ENCODE assay signal across 8 cellular contexts in the genomic region with DNA sequence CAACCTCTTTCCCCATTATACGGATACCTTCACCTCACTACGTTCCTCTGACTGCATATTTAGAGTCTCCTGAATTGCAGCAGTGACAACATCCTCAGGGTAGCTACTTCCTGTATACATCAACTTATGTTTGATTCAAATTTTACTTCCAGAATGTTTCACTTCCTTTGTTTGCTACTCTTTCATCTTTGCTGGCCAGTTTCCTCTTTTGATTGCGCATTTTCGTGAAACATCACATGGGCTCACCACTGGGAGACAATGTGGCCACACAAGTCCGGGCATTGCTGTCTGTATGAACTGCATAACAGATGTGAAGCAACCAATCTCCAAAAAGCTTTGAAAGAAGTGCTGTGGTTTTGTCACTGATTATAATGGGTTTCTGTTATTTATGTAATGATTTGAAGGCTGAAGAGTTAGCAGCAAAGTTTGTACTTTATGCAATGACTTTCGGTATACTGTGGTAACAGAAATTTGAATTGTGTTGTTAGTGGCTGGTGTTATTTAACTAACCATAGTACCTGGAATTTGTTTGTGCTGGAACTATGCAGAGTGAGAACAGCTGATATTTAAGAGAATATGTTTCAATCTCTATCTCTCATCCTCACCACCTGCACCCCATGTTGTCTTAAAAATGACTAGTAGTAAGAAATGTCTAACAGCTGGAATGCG. TPM values are rescaled to one million over a fixed set of nuclear protein-coding genes. Genes with fewer than 3 reads are reported as not detected.
DNase-seq lines count a peak whose midpoint lies in the region; ATAC-seq lines count a peak whose summit lies in the region.

No MANE protein-coding gene starts in this region.

- DNase-seq in Kasumi-1 (lab: John Stamatoyannopoulos, UW) (peak; percentile 75 to 85), occipital lobe (lab: John Stamatoyannopoulos, UW) (peak; percentile 13), G401 (ENCODE audit: low spot score) (no peak), EL (no peak), DMS153 (lab: John Stamatoyannopoulos, UW) (no peak)
- peak; percentile 62 for DNase-seq in central memory CD4-positive, alpha-beta T cell

- in situ Hi-C loops in G401 (cut with HindIII; ENCODE audit: low sequenced_read_pairs): no loop called here

- peak; percentile 86 for ATAC-seq in GM18502 (IDR thresholded peaks at IDR 0.05; ENCODE audit: poor library complexity, unreplicated experiment)
- peak; percentile 85 for ATAC-seq in GM21576 (IDR thresholded peaks at IDR 0.05; ENCODE audit: unreplicated experiment)

RNA-seq across cellular contexts. Expression of a gene that starts 7.4 kb away (rescaled TPM):
- 96.4 TPM for total RNA-seq in occipital lobe
- 112 and 125 TPM in 2 replicates for total RNA-seq in G401 (2014; rRNA removed; shearing (Covaris generic))

Comparison
In these comparisons a context has a peak if more than half of its experiments do, and no peak if none do; other contexts are left out.
1. DNase-seq: peak in Kasumi-1 (2 of 2), central memory CD4-positive, alpha-beta T cell (single experiment) and occipital lobe (single experiment); none in G401 (single experiment), EL (single experiment) and DMS153 (single experiment).